In the genomic region with DNA sequence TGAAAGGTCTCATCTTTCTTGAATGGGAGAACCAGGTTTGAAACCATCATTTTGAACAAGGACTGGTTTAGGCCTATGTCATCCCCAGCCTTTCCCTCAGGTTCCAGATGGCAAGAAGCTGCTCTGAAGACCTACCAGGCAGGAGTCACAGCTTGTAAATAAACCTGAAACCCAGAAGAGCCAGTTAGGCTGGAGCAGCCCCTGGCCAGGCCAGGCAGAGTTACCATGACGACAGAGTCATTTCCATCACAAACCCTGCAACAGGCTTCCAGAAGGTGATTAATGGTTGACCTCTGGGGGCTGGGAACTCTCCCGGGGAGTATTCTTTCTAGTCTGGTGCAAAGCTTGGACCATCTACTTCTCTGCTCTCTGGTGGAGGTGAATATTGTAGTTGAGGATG, we compare ENCODE assay signal across 12 cellular contexts.
DNase-seq lines count a peak whose midpoint lies in the region; TF ChIP-seq lines count a peak whose summit lies in the region.
"Had no signal": no experiment of that assay in that cellular context is flagged by ENCODE, and none has a peak within 500 bp of the region (broad histone marks: within the 10 kb centered on the region; RNA-seq: fewer than 3 reads in every experiment).

No MANE protein-coding gene starts in this region.

- in situ Hi-C loops in GM13977 (cut with MboI; ENCODE audit: low pct_unique_long_range_greater_than_20kb, low sequenced_read_pairs, unreplicated experiment): loop anchor here (10.0 to 25.0 kb wide), 2 partner anchors 212 to 490 kb away; no protein-coding TSS in a partner anchor

- H3K9ac ChIP-seq in HUES48 (ENCODE audit: low read depth, low read length): no peak overlapping the region

- intact Hi-C loops in sigmoid colon (cut with DNase I): loop anchor here (5.0 kb wide), 3 partner anchors 165 to 315 kb away; partner anchors contain the start of gene NCAM1

- H3K36me3 ChIP-seq in HUES48 (ENCODE audit: control insufficient read depth, insufficient read depth, low read length) (no peaks in the 10 kb centered on the region), iPS DF 6.9 (ENCODE audit: control insufficient read depth, insufficient read depth, low read length) (no peaks in the 10 kb centered on the region), sigmoid colon (no peaks in the 10 kb centered on the region)
- H3K36me3 ChIP-seq: brain microvascular endothelial cell, right lobe of liver had no signal

- no peak for TF ChIP-seq POLR2A in sigmoid colon (IDR thresholded peaks at IDR 0.05)

- H3K4me3 ChIP-seq in HUES48 (ENCODE audit: low read depth, low read length): peak overlapping the region; percentile 28; the same call in 1 of the 2 replicates
- H3K4me3 ChIP-seq in iPS DF 6.9 (ENCODE audit: low read length): no peak overlapping the region
- no peak overlapping the region for H3K4me3 ChIP-seq in sigmoid colon
- H3K4me3 ChIP-seq: right lobe of liver had no signal

- H3K9me3 ChIP-seq in HUES48 (ENCODE audit: control insufficient read depth, insufficient read depth, low read length) (no peaks in the 10 kb centered on the region), iPS DF 6.9 (ENCODE audit: control insufficient read depth, insufficient read depth, low read length) (no peaks in the 10 kb centered on the region), sigmoid colon (no peaks in the 10 kb centered on the region)
- H3K9me3 ChIP-seq: right lobe of liver had no signal

- peak; percentile 56 to 58 for DNase-seq in NCI-H526 (lab: John Stamatoyannopoulos, UW)
- DNase-seq in iPS DF 6.9 (ENCODE audit: low read depth, low spot score): peak; percentile 75
- no peak for DNase-seq in sigmoid colon
- DNase-seq in stimulated activated CD4-positive, alpha-beta T cell treated with anti-CD3 and anti-CD28 coated beads, Interleukin-2, amount 100 ng/mL, for 24 hours: no peak
- no peak for DNase-seq in GM13977 (ENCODE audit: low spot score)
- no peak for DNase-seq in activated CD4-positive, alpha-beta T cell treated with anti-CD3 and anti-CD28 coated beads, Interleukin-2, amount 50 U/mL, for 48 hours
- no peak for DNase-seq in Ammon's horn (ENCODE audit: low spot score)
- DNase-seq: activated CD4-positive, alpha-beta T cell treated with anti-CD3 and anti-CD28 coated beads, Interleukin-2, amount 50 U/mL, for 1 hour; brain microvascular endothelial cell; effector CD8-positive, alpha-beta T cell; right lobe of liver had no signal

- no peak for TF ChIP-seq EP300 in sigmoid colon (IDR thresholded peaks at IDR 0.05)

- H3K4me1 ChIP-seq in HUES48 (ENCODE audit: control insufficient read depth, insufficient read depth, low read length): peaks cover 21% of the 10 kb centered on the region
- peaks cover 10% of the 10 kb centered on the region for H3K4me1 ChIP-seq in iPS DF 6.9 (ENCODE audit: control insufficient read depth, insufficient read depth, low read length)
- H3K4me1 ChIP-seq in sigmoid colon: peaks cover 0 to 47% (median 46%) of the 10 kb centered on the region in 4 donors
- H3K4me1 ChIP-seq: right lobe of liver had no signal

- WGBS in iPS DF 6.9 (ENCODE audit: insufficient coverage, insufficient read length): no CpG with 5 or more reads among the region's 2 CpGs
- 46 to 62% methylated on average over 2 of the region's 2 CpGs for WGBS in sigmoid colon, 2 donors

- H3K27ac ChIP-seq in HUES48 (ENCODE audit: low read depth, low read length): peak overlapping the region; percentile 87
- no peak overlapping the region for H3K27ac ChIP-seq in iPS DF 6.9 (ENCODE audit: low read length)
- peak overlapping the region in 3 of 4 donors; percentile 67 to 75 (median 67) for H3K27ac ChIP-seq in sigmoid colon
- H3K27ac ChIP-seq: brain microvascular endothelial cell, right lobe of liver had no signal

- H3K27me3 ChIP-seq in HUES48 (ENCODE audit: control insufficient read depth, insufficient read depth, low read length): no peaks in the 10 kb centered on the region
- no peaks in the 10 kb centered on the region for H3K27me3 ChIP-seq in iPS DF 6.9 (ENCODE audit: control insufficient read depth, insufficient read depth, low read length)
- no peaks in the 10 kb centered on the region for H3K27me3 ChIP-seq in sigmoid colon
- H3K27me3 ChIP-seq: brain microvascular endothelial cell, right lobe of liver had no signal

- no peak for TF ChIP-seq CTCF in sigmoid colon (IDR thresholded peaks at IDR 0.05)
- no peak for TF ChIP-seq CTCF in GM13977 (IDR thresholded peaks at IDR 0.05; ENCODE audit: extremely low read depth, insufficient read depth, missing control alignments)

Comparison
In these comparisons a context has a peak if more than half of its experiments do, and no peak if none do; other contexts are left out.
1. DNase-seq: peak in NCI-H526 (2 of 2) and iPS DF 6.9 (single experiment); none in sigmoid colon (single experiment), stimulated activated CD4-positive, alpha-beta T cell treated with anti-CD3 and anti-CD28 coated beads, Interleukin-2, amount 100 ng/mL, for 24 hours (0 of 2), GM13977 (single experiment), activated CD4-positive, alpha-beta T cell treated with anti-CD3 and anti-CD28 coated beads, Interleukin-2, amount 50 U/mL, for 48 hours (0 of 2) and Ammon's horn (single experiment).